ENCODE assay signal across 21 cellular contexts in the genomic region with DNA sequence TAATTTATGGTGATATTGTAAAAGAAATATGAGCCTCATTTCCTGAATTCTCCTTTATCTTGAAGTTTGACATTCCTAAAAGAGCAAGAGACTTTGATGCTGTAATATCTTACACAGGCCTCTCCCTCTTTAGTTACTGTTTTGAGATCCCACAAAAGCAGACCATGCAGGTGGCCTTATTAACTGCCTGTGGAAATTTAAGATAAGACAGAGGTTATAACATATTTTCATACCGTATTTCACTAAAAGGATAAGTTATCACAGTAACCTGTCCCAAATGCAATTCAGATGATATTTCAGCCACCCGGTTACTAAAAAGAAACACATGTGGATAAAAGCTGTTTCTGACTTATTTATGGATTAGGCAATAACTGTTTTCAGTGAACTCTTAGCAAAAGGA.
"Had no signal": no experiment of that assay in that cellular context is flagged by ENCODE, and none has a peak within 500 bp of the region (broad histone marks: within the 10 kb centered on the region; RNA-seq: fewer than 3 reads in every experiment).

No MANE protein-coding gene starts in this region.

- H3K4me3 Mint-ChIP-seq: activated CD4-positive, alpha-beta memory T cell treated with anti-CD3 and anti-CD28 coated beads for 36 hours; activated naive CD8-positive, alpha-beta T cell treated with anti-CD3 and anti-CD28 coated beads, Interleukin-2, amount 10 ng/mL, durations not matched to agents 7 days and 5 days; activated T-cell treated with anti-CD3 and anti-CD28 coated beads, Interleukin-2, amount 50 U/mL, for 4 hours; neural progenitor cell; stimulated activated naive CD8-positive, alpha-beta T cell treated with anti-CD3 and anti-CD28 coated beads, Interleukin-15, amount 100 ng/mL, for 72 hours; T-cell had no signal

- H3K9me3 ChIP-seq: colonic mucosa, pancreas, testis, upper lobe of right lung had no signal

- H2AFZ ChIP-seq: neural progenitor cell had no signal

- H3K27me3 Mint-ChIP-seq: activated CD4-positive, alpha-beta memory T cell treated with anti-CD3 and anti-CD28 coated beads for 36 hours; activated naive CD8-positive, alpha-beta T cell treated with anti-CD3 and anti-CD28 coated beads, Interleukin-2, amount 10 ng/mL, durations not matched to agents 7 days and 5 days; stimulated activated naive CD8-positive, alpha-beta T cell treated with anti-CD3 and anti-CD28 coated beads, Interleukin-15, amount 100 ng/mL, for 72 hours; T-cell had no signal

- H3K27ac Mint-ChIP-seq: activated CD4-positive, alpha-beta memory T cell treated with anti-CD3 and anti-CD28 coated beads for 36 hours; activated naive CD8-positive, alpha-beta T cell treated with anti-CD3 and anti-CD28 coated beads, Interleukin-2, amount 10 ng/mL, durations not matched to agents 7 days and 5 days; neural progenitor cell; stimulated activated naive CD8-positive, alpha-beta T cell treated with anti-CD3 and anti-CD28 coated beads, Interleukin-15, amount 100 ng/mL, for 72 hours; T-cell had no signal

- H3K36me3 ChIP-seq: cardiac muscle cell, colonic mucosa, neural progenitor cell, pancreas, upper lobe of right lung had no signal

- DNase-seq: activated CD4-positive, alpha-beta memory T cell treated with anti-CD3 and anti-CD28 coated beads for 36 hours; activated effector memory CD4-positive, alpha-beta T cell treated with anti-CD3 and anti-CD28 coated beads, Interleukin-2, amount 50 U/mL, for 16 hours; activated naive CD8-positive, alpha-beta T cell treated with anti-CD3 and anti-CD28 coated beads, Interleukin-2, amount 10 ng/mL, durations not matched to agents 7 days and 5 days; activated T-cell treated with anti-CD3 and anti-CD28 coated beads, Interleukin-2, amount 50 U/mL, for 4 hours; colonic mucosa; effector CD4-positive, alpha-beta T cell; foreskin keratinocyte; islet precursor cell; left ventricle myocardium superior; mesendoderm; pancreas; retina; stimulated activated CD4-positive, alpha-beta T cell treated with anti-CD3 and anti-CD28 coated beads, Interleukin-4, amount 100 ng/mL, for 4 hours; stimulated activated naive CD8-positive, alpha-beta T cell treated with anti-CD3 and anti-CD28 coated beads, Interleukin-15, amount 100 ng/mL, for 72 hours; T-cell; T1000; testis; upper lobe of right lung had no signal

- H3K36me3 Mint-ChIP-seq: activated CD4-positive, alpha-beta memory T cell treated with anti-CD3 and anti-CD28 coated beads for 36 hours; activated naive CD8-positive, alpha-beta T cell treated with anti-CD3 and anti-CD28 coated beads, Interleukin-2, amount 10 ng/mL, durations not matched to agents 7 days and 5 days; neural progenitor cell; T-cell had no signal

- H3K4me3 ChIP-seq: cardiac muscle cell, colonic mucosa, neural progenitor cell, pancreas, testis, upper lobe of right lung had no signal

- H3K4me2 ChIP-seq: neural progenitor cell had no signal

- ATAC-seq: activated T-cell treated with anti-CD3 and anti-CD28 coated beads, Interleukin-2, amount 50 U/mL, for 4 hours; foreskin keratinocyte; left ventricle myocardium superior; pancreas; stimulated activated naive CD8-positive, alpha-beta T cell treated with anti-CD3 and anti-CD28 coated beads, Interleukin-15, amount 100 ng/mL, for 72 hours; T-cell; upper lobe of right lung had no signal

- H3K27ac ChIP-seq: cardiac muscle cell, colonic mucosa, foreskin keratinocyte, neural progenitor cell, pancreas, testis, upper lobe of right lung, VCaP had no signal

- H3K4me1 Mint-ChIP-seq: activated naive CD8-positive, alpha-beta T cell treated with anti-CD3 and anti-CD28 coated beads, Interleukin-2, amount 10 ng/mL, durations not matched to agents 7 days and 5 days; neural progenitor cell; stimulated activated naive CD8-positive, alpha-beta T cell treated with anti-CD3 and anti-CD28 coated beads, Interleukin-15, amount 100 ng/mL, for 72 hours; T-cell had no signal

- H3K9me3 Mint-ChIP-seq: activated naive CD8-positive, alpha-beta T cell treated with anti-CD3 and anti-CD28 coated beads, Interleukin-2, amount 10 ng/mL, durations not matched to agents 7 days and 5 days; neural progenitor cell had no signal

- H3K27me3 ChIP-seq: cardiac muscle cell, colonic mucosa, foreskin keratinocyte, neural progenitor cell, pancreas, testis, upper lobe of right lung had no signal

- H3K4me1 ChIP-seq: colonic mucosa, foreskin keratinocyte, neural progenitor cell, pancreas, testis, upper lobe of right lung had no signal

- H3K9ac ChIP-seq: neural progenitor cell had no signal
